ENCODE assay signal across 12 cellular contexts in genomic region chr20:56925696-56926101, GRCh38.
A peak's percentile ranks its signal among the peaks of the same experiment; 100 is the strongest.
DNase-seq lines count a peak whose midpoint lies in the region; TF ChIP-seq lines count a peak whose summit lies in the region.
"Had no signal": no experiment of that assay in that cellular context is flagged by ENCODE, and none has a peak within 500 bp of the region (broad histone marks: within the 10 kb centered on the region; RNA-seq: fewer than 3 reads in every experiment).

No MANE protein-coding gene starts in this region.

- H3K79me1 ChIP-seq in neuronal stem cell (ENCODE audit: low read depth, low read length), result no peaks in the 10 kb centered on the region

- no peak overlapping the region for H3K14ac ChIP-seq in neuronal stem cell (ENCODE audit: low read length)

- no peaks in the 10 kb centered on the region for H3K36me3 ChIP-seq in esophagus muscularis mucosa
- H3K36me3 ChIP-seq in neuronal stem cell (replicated peaks in 1 of 2; ENCODE audit: control insufficient read depth in 2 of 2, insufficient read depth in 2 of 2, low read length in 2 of 2), result no peaks in the 10 kb centered on the region
- H3K36me3 ChIP-seq in BE2C, result no peaks in the 10 kb centered on the region
- H3K36me3 ChIP-seq: WERI-Rb-1 had no signal

- no peak overlapping the region for H2BK15ac ChIP-seq in neuronal stem cell (ENCODE audit: low read length)

- H3K27ac ChIP-seq in esophagus muscularis mucosa (replicated peaks in 1 of 4) (no peak overlapping the region), neuronal stem cell (replicated peaks; ENCODE audit: low read length) (no peak overlapping the region)
- H3K27ac ChIP-seq: HL-60, WERI-Rb-1 had no signal

- H3K9me3 ChIP-seq in esophagus muscularis mucosa (no peaks in the 10 kb centered on the region), neuronal stem cell (replicated peaks in 1 of 2; ENCODE audit: control insufficient read depth in 2 of 2, insufficient read depth in 1 of 2, low read depth in 1 of 2, low read length in 2 of 2) (peaks cover 0 to 2% of the 10 kb centered on the region in 2 donors), BE2C (no peaks in the 10 kb centered on the region)

- H3K4me3 ChIP-seq in esophagus muscularis mucosa (peak overlapping the region; percentile 35 to 53 (median 40)), neuronal stem cell (ENCODE audit: low read length in 2 of 2) (peak overlapping the region in 1 of 2 donors; percentile 69), BE2C (ENCODE audit: low read depth, low read length) (no peak overlapping the region)

- intact Hi-C loops in esophagus muscularis mucosa (cut with DNase I), result no loop called here

- H2BK12ac ChIP-seq in neuronal stem cell (ENCODE audit: low read length), result no peak overlapping the region

- H2AFZ ChIP-seq in neuronal stem cell (ENCODE audit: low read length), result peak overlapping the region; percentile 88

- no peak overlapping the region for H3K9ac ChIP-seq in neuronal stem cell (ENCODE audit: low read depth, low read length, poor library complexity)

- DNase-seq in GM03348 (ENCODE audit: low spot score) (peak; percentile 14), NCI-H526 (lab: John Stamatoyannopoulos, UW) (peak; percentile 84 to 95), esophagus muscularis mucosa (ENCODE audit: extremely low spot score) (no peak), neuronal stem cell (ENCODE audit: low spot score) (no peak), GM13977 (ENCODE audit: low spot score) (no peak), SKM-1 (lab: John Stamatoyannopoulos, UW; ENCODE audit: unreplicated experiment) (no peak), NCI-H2227 (lab: John Stamatoyannopoulos, UW; ENCODE audit: unreplicated experiment) (no peak), BE2C (no peak)
- DNase-seq: natural killer cell; stimulated activated CD4-positive, alpha-beta T cell treated with anti-CD3 and anti-CD28 coated beads, Interleukin-4, amount 100 ng/mL, for 1 hour; WERI-Rb-1 had no signal

- peak overlapping the region; percentile 71 for H3K18ac ChIP-seq in neuronal stem cell (ENCODE audit: low read length)

- no peak overlapping the region for H2BK120ac ChIP-seq in neuronal stem cell (ENCODE audit: low read depth, low read length)

- no peak overlapping the region for H4K91ac ChIP-seq in neuronal stem cell (ENCODE audit: low read depth, low read length, poor library complexity)

- H3K27me3 ChIP-seq in esophagus muscularis mucosa, result peaks cover 0 to 100% (median 35%) of the 10 kb centered on the region in 4 donors
- H3K27me3 ChIP-seq in neuronal stem cell (ENCODE audit: control insufficient read depth in 3 of 3, insufficient read depth in 3 of 3, low read depth in 1 of 3, low read length in 3 of 3), result peaks cover 6 to 96% (median 47%) of the 10 kb centered on the region in 3 experiments
- H3K27me3 ChIP-seq in BE2C, result peaks cover 67% of the 10 kb centered on the region

- H3K4ac ChIP-seq in neuronal stem cell (ENCODE audit: low read length), result no peak overlapping the region

- in situ Hi-C loops in GM13977 (cut with MboI; ENCODE audit: low pct_unique_long_range_greater_than_20kb, low sequenced_read_pairs, unreplicated experiment), result no loop called here

- H2AK5ac ChIP-seq in neuronal stem cell (ENCODE audit: low read depth, low read length), result no peak overlapping the region

- H3K23ac ChIP-seq in neuronal stem cell (ENCODE audit: low read depth, low read length, poor library complexity), result no peak overlapping the region

- TF ChIP-seq CTCF in esophagus muscularis mucosa (IDR thresholded peaks at IDR 0.05), result no peak
- no peak for TF ChIP-seq CTCF in GM13977 (IDR thresholded peaks at IDR 0.05; ENCODE audit: extremely low read depth, insufficient read depth, missing control alignments)
- no peak for TF ChIP-seq CTCF in BE2C (IDR thresholded peaks at IDR 0.05; ENCODE audit: low read depth, low read length)

- peak overlapping the region; percentile 81 for H3K4me2 ChIP-seq in neuronal stem cell (ENCODE audit: insufficient read depth, low read length, poor library complexity, severe bottlenecking)

- 3% methylated on average over 14 of the region's 28 CpGs for WGBS in esophagus muscularis mucosa
- WGBS in neuronal stem cell (ENCODE audit: extremely low coverage in 2 of 2, insufficient read length in 2 of 2, insufficient replicate concordance in 1 of 2), 2 donors, result no CpG with 5 or more reads among the region's 28 CpGs

- no peak for TF ChIP-seq POLR2A in esophagus muscularis mucosa (IDR thresholded peaks at IDR 0.05; ENCODE audit: low read depth)

- no peak overlapping the region for H2BK5ac ChIP-seq in neuronal stem cell (ENCODE audit: low read length)

- no peak for TF ChIP-seq EP300 in esophagus muscularis mucosa (IDR thresholded peaks at IDR 0.05)

- H4K8ac ChIP-seq in neuronal stem cell (ENCODE audit: low read depth, low read length), result no peak overlapping the region

- H3K4me1 ChIP-seq in esophagus muscularis mucosa, result peaks cover 13 to 18% (median 15%) of the 10 kb centered on the region in 4 donors
- H3K4me1 ChIP-seq in neuronal stem cell (ENCODE audit: control insufficient read depth in 2 of 2, insufficient read depth in 1 of 2, low read depth in 1 of 2, low read length in 2 of 2), result peaks cover 6 to 7% of the 10 kb centered on the region in 2 donors
- no peaks in the 10 kb centered on the region for H3K4me1 ChIP-seq in BE2C

Comparison
In these comparisons a context has a peak if more than half of its experiments do, and no peak if none do; other contexts are left out.
1. DNase-seq: peak in GM03348 (single experiment) and NCI-H526 (2 of 2); none in esophagus muscularis mucosa (single experiment), neuronal stem cell (single experiment), GM13977 (single experiment), SKM-1 (single experiment), NCI-H2227 (single experiment) and BE2C (single experiment).